Comparison of ENCODE assay signal across 9 cellular contexts in the genomic region with DNA sequence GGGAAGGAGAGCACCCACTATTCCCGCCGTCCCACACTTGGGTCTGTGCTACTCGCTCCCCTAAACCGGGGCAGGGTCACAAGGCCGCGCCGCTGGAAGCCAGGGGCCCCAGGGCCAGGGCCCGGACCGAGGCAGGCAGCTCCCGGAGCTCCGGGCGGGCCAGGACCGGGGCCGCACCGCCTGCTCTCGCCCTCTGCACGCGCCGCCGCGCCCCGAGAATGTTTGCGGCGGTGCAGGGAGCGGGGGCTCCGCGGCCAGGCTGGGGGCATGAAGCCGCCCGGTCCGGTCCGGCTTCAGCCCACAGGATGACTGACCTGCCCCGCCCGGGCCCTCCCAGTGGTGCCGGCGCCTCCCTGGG. TPM values are rescaled to one million over a fixed set of nuclear protein-coding genes. Genes with fewer than 3 reads are reported as not detected.
DNase-seq lines count a peak whose midpoint lies in the region; ATAC-seq, FAIRE-seq and TF ChIP-seq lines count a peak whose summit lies in the region.
"Had no signal": no experiment of that assay in that cellular context is flagged by ENCODE, and none has a peak within 500 bp of the region (broad histone marks: within the 10 kb centered on the region; RNA-seq: fewer than 3 reads in every experiment).

No MANE protein-coding gene starts in this region.

- peak; percentile 6 to 14 for ATAC-seq in activated CD4-positive, CD25-positive, alpha-beta regulatory T cell treated with anti-CD3 and anti-CD28 coated beads, Interleukin-2, amount 50 U/mL, for 24 hours

- TF ChIP-seq CTCF in WERI-Rb-1 (IDR thresholded peaks at IDR 0.05; ENCODE audit: low read depth, low read length) = no peak
- TF ChIP-seq CTCF in suprapubic skin (IDR thresholded peaks at IDR 0.05) = no peak
- TF ChIP-seq CTCF in D721Med (IDR thresholded peaks at IDR 0.05; ENCODE audit: insufficient read depth, missing control alignments) = no peak

- H3K4me1 ChIP-seq in suprapubic skin = peaks cover 22% of the 10 kb centered on the region

- no CpG with 5 or more reads among the region's 35 CpGs for WGBS in suprapubic skin

- peak overlapping the region; percentile 76 for H3K27ac ChIP-seq in WERI-Rb-1
- H3K27ac ChIP-seq in suprapubic skin = no peak overlapping the region

- H3K9me3 ChIP-seq in WERI-Rb-1 (ENCODE audit: severe bottlenecking) (peaks cover 5% of the 10 kb centered on the region), iPS-18c (ENCODE audit: control insufficient read depth, insufficient read depth, low read length) (no peaks in the 10 kb centered on the region), suprapubic skin (no peaks in the 10 kb centered on the region)

- H3K4me3 ChIP-seq in WERI-Rb-1 (ENCODE audit: low read depth, low read length) (peak overlapping the region; percentile 88), iPS-18c (ENCODE audit: insufficient read depth, low read depth, low read length) (peak overlapping the region; percentile 85), suprapubic skin (peak overlapping the region; percentile 60)

- H3K27me3 ChIP-seq in WERI-Rb-1 (ENCODE audit: insufficient read depth, low read depth, severe bottlenecking) (no peaks in the 10 kb centered on the region), suprapubic skin (peaks cover 18% of the 10 kb centered on the region)

- FAIRE-seq in D721Med (lab: Jason Lieb, UNC) (no peak), GM19239 (lab: Jason Lieb, UNC) (no peak)

- no peak for DNase-seq in activated CD4-positive, CD25-positive, alpha-beta regulatory T cell (lab: John Stamatoyannopoulos, UW)
- DNase-seq in WERI-Rb-1 = no peak
- no peak for DNase-seq in suprapubic skin (ENCODE audit: low spot score in 2 of 2)
- DNase-seq in RPMI8226 = no peak
- DNase-seq in D721Med (ENCODE audit: insufficient read length, low spot score) = no peak
- DNase-seq in GM19239 (ENCODE audit: insufficient read length, low spot score) = no peak
- DNase-seq: DND-41 had no signal

- no peak for TF ChIP-seq EP300 in suprapubic skin (IDR thresholded peaks at IDR 0.05)

- H3K36me3 ChIP-seq in WERI-Rb-1 = peaks cover 22% of the 10 kb centered on the region
- H3K36me3 ChIP-seq in suprapubic skin = no peaks in the 10 kb centered on the region

- no peak for TF ChIP-seq POLR2A in suprapubic skin (IDR thresholded peaks at IDR 0.05)

RNA-seq across cellular contexts. Expression of gene CTSV, which starts 0.4 kb away (rescaled TPM):
- 100 to 1,000 TPM in 1 of 4 donors, 10 to 100 TPM in 2, 1 to 10 TPM in 1; 8.3 to 147 (median 64.3) TPM for total RNA-seq in suprapubic skin
